Comparison of ENCODE assay signal across 1 cellular context in the genomic region with DNA sequence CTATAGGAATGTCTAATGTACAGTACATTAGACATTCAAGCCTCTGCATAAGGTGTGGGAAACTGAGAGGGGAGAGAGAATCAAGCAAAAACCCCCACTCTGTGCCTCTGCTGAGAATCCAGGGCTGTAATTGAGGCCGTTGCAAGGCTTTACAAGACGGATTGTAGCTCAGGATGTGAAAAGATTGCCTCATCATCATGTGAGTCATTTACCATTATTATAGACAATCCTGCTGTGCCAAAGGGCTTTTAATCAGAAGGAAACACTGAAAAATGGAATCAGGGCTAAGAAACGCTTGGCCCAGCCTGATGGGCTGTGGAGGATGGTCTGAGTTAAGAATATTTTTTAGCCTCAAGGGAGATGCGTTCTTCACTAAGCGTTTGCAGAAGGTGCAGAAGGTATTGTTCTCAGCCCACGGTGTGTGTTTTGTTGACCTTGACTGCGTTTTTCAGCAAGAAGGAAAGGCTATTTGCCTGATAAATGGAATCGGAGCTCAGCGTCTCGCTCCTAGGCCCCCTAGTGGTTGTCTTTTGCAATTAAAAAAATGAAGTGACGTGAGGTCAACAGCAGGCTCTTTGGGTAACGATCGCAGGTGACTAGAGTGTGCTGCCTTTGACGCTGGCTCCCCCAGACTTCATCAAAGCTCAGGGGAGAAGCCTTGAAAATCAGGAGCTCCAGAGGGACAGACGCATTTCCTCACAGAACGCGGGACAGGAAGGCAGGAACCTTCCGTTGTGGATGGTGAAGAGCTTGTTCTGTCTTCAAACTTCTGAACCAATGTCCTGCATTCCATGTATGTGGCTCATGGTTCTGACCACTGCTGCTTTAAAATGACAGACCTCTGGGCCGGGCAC.
TF ChIP-seq lines count a peak whose summit lies in the region.

No MANE protein-coding gene starts in this region.

TF ChIP-seq in HepG2, 621 proteins besides CTCF, POLR2A, EP300 and RAD21 (continued from another document and continues in another):
- TF ChIP-seq, protein P1, sequence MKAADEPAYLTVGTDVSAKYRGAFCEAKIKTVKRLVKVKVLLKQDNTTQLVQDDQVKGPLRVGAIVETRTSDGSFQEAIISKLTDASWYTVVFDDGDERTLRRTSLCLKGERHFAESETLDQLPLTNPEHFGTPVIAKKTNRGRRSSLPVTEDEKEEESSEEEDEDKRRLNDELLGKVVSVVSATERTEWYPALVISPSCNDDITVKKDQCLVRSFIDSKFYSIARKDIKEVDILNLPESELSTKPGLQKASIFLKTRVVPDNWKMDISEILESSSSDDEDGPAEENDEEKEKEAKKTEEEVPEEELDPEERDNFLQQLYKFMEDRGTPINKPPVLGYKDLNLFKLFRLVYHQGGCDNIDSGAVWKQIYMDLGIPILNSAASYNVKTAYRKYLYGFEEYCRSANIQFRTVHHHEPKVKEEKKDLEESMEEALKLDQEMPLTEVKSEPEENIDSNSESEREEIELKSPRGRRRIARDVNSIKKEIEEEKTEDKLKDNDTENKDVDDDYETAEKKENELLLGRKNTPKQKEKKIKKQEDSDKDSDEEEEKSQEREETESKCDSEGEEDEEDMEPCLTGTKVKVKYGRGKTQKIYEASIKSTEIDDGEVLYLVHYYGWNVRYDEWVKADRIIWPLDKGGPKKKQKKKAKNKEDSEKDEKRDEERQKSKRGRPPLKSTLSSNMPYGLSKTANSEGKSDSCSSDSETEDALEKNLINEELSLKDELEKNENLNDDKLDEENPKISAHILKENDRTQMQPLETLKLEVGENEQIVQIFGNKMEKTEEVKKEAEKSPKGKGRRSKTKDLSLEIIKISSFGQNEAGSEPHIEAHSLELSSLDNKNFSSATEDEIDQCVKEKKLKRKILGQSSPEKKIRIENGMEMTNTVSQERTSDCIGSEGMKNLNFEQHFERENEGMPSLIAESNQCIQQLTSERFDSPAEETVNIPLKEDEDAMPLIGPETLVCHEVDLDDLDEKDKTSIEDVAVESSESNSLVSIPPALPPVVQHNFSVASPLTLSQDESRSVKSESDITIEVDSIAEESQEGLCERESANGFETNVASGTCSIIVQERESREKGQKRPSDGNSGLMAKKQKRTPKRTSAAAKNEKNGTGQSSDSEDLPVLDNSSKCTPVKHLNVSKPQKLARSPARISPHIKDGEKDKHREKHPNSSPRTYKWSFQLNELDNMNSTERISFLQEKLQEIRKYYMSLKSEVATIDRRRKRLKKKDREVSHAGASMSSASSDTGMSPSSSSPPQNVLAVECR (CRISPR knock-in tag; IDR thresholded peaks at IDR 0.05; ENCODE audit: borderline replicate concordance) = peak; percentile 23; the same call in 1 of the 2 replicates
- TF ChIP-seq STAG1 (CRISPR knock-in tag; IDR thresholded peaks at IDR 0.05) = peak; percentile 63
- no peak for TF ChIP-seq ZNF205 (CRISPR knock-in tag; IDR thresholded peaks at IDR 0.05)
- no peak for TF ChIP-seq REXO4 (CRISPR knock-in tag; IDR thresholded peaks at IDR 0.05; ENCODE audit: borderline replicate concordance)
- TF ChIP-seq ZSCAN9 (CRISPR knock-in tag; IDR thresholded peaks at IDR 0.05; ENCODE audit: borderline replicate concordance) = no peak
- TF ChIP-seq ZSCAN21 (CRISPR knock-in tag; IDR thresholded peaks at IDR 0.05; ENCODE audit: borderline replicate concordance) = no peak
- TF ChIP-seq, protein P2, sequence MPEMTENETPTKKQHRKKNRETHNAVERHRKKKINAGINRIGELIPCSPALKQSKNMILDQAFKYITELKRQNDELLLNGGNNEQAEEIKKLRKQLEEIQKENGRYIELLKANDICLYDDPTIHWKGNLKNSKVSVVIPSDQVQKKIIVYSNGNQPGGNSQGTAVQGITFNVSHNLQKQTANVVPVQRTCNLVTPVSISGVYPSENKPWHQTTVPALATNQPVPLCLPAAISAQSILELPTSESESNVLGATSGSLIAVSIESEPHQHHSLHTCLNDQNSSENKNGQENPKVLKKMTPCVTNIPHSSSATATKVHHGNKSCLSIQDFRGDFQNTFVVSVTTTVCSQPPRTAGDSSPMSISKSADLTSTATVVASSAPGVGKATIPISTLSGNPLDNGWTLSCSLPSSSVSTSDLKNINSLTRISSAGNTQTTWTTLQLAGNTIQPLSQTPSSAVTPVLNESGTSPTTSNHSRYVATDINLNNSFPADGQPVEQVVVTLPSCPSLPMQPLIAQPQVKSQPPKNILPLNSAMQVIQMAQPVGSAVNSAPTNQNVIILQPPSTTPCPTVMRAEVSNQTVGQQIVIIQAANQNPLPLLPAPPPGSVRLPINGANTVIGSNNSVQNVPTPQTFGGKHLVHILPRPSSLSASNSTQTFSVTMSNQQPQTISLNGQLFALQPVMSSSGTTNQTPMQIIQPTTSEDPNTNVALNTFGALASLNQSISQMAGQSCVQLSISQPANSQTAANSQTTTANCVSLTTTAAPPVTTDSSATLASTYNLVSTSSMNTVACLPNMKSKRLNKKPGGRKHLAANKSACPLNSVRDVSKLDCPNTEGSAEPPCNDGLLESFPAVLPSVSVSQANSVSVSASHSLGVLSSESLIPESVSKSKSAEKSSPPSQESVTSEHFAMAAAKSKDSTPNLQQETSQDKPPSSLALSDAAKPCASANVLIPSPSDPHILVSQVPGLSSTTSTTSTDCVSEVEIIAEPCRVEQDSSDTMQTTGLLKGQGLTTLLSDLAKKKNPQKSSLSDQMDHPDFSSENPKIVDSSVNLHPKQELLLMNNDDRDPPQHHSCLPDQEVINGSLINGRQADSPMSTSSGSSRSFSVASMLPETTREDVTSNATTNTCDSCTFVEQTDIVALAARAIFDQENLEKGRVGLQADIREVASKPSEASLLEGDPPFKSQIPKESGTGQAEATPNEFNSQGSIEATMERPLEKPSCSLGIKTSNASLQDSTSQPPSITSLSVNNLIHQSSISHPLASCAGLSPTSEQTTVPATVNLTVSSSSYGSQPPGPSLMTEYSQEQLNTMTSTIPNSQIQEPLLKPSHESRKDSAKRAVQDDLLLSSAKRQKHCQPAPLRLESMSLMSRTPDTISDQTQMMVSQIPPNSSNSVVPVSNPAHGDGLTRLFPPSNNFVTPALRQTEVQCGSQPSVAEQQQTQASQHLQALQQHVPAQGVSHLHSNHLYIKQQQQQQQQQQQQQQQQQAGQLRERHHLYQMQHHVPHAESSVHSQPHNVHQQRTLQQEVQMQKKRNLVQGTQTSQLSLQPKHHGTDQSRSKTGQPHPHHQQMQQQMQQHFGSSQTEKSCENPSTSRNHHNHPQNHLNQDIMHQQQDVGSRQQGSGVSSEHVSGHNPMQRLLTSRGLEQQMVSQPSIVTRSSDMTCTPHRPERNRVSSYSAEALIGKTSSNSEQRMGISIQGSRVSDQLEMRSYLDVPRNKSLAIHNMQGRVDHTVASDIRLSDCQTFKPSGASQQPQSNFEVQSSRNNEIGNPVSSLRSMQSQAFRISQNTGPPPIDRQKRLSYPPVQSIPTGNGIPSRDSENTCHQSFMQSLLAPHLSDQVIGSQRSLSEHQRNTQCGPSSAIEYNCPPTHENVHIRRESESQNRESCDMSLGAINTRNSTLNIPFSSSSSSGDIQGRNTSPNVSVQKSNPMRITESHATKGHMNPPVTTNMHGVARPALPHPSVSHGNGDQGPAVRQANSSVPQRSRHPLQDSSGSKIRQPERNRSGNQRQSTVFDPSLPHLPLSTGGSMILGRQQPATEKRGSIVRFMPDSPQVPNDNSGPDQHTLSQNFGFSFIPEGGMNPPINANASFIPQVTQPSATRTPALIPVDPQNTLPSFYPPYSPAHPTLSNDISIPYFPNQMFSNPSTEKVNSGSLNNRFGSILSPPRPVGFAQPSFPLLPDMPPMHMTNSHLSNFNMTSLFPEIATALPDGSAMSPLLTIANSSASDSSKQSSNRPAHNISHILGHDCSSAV (CRISPR knock-in tag; IDR thresholded peaks at IDR 0.05; ENCODE audit: borderline replicate concordance) = no peak
- TF ChIP-seq, protein P3, sequence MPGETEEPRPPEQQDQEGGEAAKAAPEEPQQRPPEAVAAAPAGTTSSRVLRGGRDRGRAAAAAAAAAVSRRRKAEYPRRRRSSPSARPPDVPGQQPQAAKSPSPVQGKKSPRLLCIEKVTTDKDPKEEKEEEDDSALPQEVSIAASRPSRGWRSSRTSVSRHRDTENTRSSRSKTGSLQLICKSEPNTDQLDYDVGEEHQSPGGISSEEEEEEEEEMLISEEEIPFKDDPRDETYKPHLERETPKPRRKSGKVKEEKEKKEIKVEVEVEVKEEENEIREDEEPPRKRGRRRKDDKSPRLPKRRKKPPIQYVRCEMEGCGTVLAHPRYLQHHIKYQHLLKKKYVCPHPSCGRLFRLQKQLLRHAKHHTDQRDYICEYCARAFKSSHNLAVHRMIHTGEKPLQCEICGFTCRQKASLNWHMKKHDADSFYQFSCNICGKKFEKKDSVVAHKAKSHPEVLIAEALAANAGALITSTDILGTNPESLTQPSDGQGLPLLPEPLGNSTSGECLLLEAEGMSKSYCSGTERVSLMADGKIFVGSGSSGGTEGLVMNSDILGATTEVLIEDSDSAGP (CRISPR knock-in tag; IDR thresholded peaks at IDR 0.05; ENCODE audit: borderline replicate concordance) = 0 out of 2 replicates have a peak, but pooled peaks have one; percentile 13
- TF ChIP-seq ZNF768 (CRISPR knock-in tag; IDR thresholded peaks at IDR 0.05) = no peak
- TF ChIP-seq PRPF4 (IDR thresholded peaks at IDR 0.05; ENCODE audit: low read depth, low read length, poor library complexity, severe bottlenecking) = no peak
- no peak for TF ChIP-seq ZNF253 (CRISPR knock-in tag; IDR thresholded peaks at IDR 0.05; ENCODE audit: borderline replicate concordance)
- no peak for TF ChIP-seq NPAS2 (CRISPR knock-in tag; IDR thresholded peaks at IDR 0.05; ENCODE audit: borderline replicate concordance)
- TF ChIP-seq, protein P4, sequence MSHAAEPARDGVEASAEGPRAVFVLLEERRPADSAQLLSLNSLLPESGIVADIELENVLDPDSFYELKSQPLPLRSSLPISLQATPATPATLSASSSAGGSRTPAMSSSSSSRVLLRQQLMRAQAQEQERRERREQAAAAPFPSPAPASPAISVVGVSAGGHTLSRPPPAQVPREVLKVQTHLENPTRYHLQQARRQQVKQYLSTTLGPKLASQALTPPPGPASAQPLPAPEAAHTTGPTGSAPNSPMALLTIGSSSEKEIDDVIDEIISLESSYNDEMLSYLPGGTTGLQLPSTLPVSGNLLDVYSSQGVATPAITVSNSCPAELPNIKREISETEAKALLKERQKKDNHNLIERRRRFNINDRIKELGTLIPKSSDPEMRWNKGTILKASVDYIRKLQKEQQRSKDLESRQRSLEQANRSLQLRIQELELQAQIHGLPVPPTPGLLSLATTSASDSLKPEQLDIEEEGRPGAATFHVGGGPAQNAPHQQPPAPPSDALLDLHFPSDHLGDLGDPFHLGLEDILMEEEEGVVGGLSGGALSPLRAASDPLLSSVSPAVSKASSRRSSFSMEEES (CRISPR knock-in tag; IDR thresholded peaks at IDR 0.05) = no peak
- no peak for TF ChIP-seq DMAP1 (CRISPR knock-in tag; IDR thresholded peaks at IDR 0.05)
- no peak for TF ChIP-seq SIN3A (IDR thresholded peaks at IDR 0.05; ENCODE audit: borderline replicate concordance, low read depth, low read length)
- TF ChIP-seq, protein P5, sequence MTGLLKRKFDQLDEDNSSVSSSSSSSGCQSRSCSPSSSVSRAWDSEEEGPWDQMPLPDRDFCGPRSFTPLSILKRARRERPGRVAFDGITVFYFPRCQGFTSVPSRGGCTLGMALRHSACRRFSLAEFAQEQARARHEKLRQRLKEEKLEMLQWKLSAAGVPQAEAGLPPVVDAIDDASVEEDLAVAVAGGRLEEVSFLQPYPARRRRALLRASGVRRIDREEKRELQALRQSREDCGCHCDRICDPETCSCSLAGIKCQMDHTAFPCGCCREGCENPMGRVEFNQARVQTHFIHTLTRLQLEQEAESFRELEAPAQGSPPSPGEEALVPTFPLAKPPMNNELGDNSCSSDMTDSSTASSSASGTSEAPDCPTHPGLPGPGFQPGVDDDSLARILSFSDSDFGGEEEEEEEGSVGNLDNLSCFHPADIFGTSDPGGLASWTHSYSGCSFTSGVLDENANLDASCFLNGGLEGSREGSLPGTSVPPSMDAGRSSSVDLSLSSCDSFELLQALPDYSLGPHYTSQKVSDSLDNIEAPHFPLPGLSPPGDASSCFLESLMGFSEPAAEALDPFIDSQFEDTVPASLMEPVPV (CRISPR knock-in tag; IDR thresholded peaks at IDR 0.05) = no peak
- no peak for TF ChIP-seq MZF1 (CRISPR knock-in tag; IDR thresholded peaks at IDR 0.05; ENCODE audit: borderline replicate concordance)
- TF ChIP-seq ZNF564 (CRISPR knock-in tag; IDR thresholded peaks at IDR 0.05) = no peak
- no peak for TF ChIP-seq FOXJ3 (CRISPR knock-in tag; IDR thresholded peaks at IDR 0.05; ENCODE audit: borderline replicate concordance)
- TF ChIP-seq, protein P6, sequence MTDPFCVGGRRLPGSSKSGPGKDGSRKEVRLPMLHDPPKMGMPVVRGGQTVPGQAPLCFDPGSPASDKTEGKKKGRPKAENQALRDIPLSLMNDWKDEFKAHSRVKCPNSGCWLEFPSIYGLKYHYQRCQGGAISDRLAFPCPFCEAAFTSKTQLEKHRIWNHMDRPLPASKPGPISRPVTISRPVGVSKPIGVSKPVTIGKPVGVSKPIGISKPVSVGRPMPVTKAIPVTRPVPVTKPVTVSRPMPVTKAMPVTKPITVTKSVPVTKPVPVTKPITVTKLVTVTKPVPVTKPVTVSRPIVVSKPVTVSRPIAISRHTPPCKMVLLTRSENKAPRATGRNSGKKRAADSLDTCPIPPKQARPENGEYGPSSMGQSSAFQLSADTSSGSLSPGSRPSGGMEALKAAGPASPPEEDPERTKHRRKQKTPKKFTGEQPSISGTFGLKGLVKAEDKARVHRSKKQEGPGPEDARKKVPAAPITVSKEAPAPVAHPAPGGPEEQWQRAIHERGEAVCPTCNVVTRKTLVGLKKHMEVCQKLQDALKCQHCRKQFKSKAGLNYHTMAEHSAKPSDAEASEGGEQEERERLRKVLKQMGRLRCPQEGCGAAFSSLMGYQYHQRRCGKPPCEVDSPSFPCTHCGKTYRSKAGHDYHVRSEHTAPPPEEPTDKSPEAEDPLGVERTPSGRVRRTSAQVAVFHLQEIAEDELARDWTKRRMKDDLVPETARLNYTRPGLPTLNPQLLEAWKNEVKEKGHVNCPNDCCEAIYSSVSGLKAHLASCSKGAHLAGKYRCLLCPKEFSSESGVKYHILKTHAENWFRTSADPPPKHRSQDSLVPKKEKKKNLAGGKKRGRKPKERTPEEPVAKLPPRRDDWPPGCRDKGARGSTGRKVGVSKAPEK (CRISPR knock-in tag; IDR thresholded peaks at IDR 0.05; ENCODE audit: borderline replicate concordance) = peak; percentile 83; the same call in 1 of the 2 replicates
- TF ChIP-seq ZNF761 (CRISPR knock-in tag; conservative IDR thresholded peaks at IDR 0.05) = no peak
- no peak for TF ChIP-seq HNRNPL (IDR thresholded peaks at IDR 0.05; ENCODE audit: low read depth, low read length)
- no peak for TF ChIP-seq TARDBP (CRISPR knock-in tag; IDR thresholded peaks at IDR 0.05)
- 0 out of 2 replicates have a peak, but pooled peaks have one; percentile 15 for TF ChIP-seq CREB1 (IDR thresholded peaks at IDR 0.05)
- no peak for TF ChIP-seq CREB1 (CRISPR knock-in tag; IDR thresholded peaks at IDR 0.05)
- TF ChIP-seq SMC3 (IDR thresholded peaks at IDR 0.05; ENCODE audit: low read length) = peak; percentile 65; the same call in 1 of the 2 replicates
- no peak for TF ChIP-seq GTF2F1 (IDR thresholded peaks at IDR 0.05; ENCODE audit: low read length)
- TF ChIP-seq HIC2 (CRISPR knock-in tag; IDR thresholded peaks at IDR 0.05; ENCODE audit: low read depth) = no peak
- no peak for TF ChIP-seq EEA1 (CRISPR knock-in tag; IDR thresholded peaks at IDR 0.05; ENCODE audit: borderline replicate concordance)
